ENCODE assay signal across 8 cellular contexts in genomic region chr12:111766608-111767361, GRCh38. TPM values are rescaled to one million over a fixed set of nuclear protein-coding genes. Genes with fewer than 3 reads are reported as not detected.
DNase-seq lines count a peak whose midpoint lies in the region; ATAC-seq and TF ChIP-seq lines count a peak whose summit lies in the region.

ALDH2 (plus strand) TSS chr12:111766933; CDS start chr12:111766983, 50 bp downstream.

- POLR2A ChIA-PET in CD4-positive, alpha-beta T cell (lab: Charles Lee), result no interaction called here

- H3K27ac ChIP-seq in CD4-positive, alpha-beta T cell (ENCODE audit: low read depth, low read length), result no peak within 1 kb of the TSS
- peak within 1 kb of the TSS; percentile 68 to 78 (median 77) for H3K27ac ChIP-seq in thyroid gland

- no peaks in the 10 kb centered on the region for H3K36me3 Mint-ChIP-seq in CD4-positive, alpha-beta T cell (ENCODE audit: low read depth)
- H3K36me3 Mint-ChIP-seq in natural killer cell treated with Interleukin-12 subunit alpha and Interleukin-12 subunit beta and Interleukin-15 and Interleukin-18, amount 100 ng/mL, for 72 hours, result no peaks in the 10 kb centered on the region

- H3K9me3 Mint-ChIP-seq in CD4-positive, alpha-beta T cell, result no peaks in the 10 kb centered on the region
- H3K9me3 Mint-ChIP-seq in natural killer cell treated with Interleukin-12 subunit alpha and Interleukin-12 subunit beta and Interleukin-15 and Interleukin-18, amount 100 ng/mL, for 72 hours, result no peaks in the 10 kb centered on the region

- no peak within 1 kb of the TSS for H3K27ac Mint-ChIP-seq in CD4-positive, alpha-beta T cell
- H3K27ac Mint-ChIP-seq in natural killer cell treated with Interleukin-12 subunit alpha and Interleukin-12 subunit beta and Interleukin-15 and Interleukin-18, amount 100 ng/mL, for 72 hours, result no peak within 1 kb of the TSS

- DNase-seq in CD4-positive, alpha-beta T cell, result peak in 4 of 10 experiments; percentile 5 to 38 (median 16)
- peak; percentile 57 for DNase-seq in NCI-H510A (lab: John Stamatoyannopoulos, UW)
- DNase-seq in activated gamma-delta T cell (lab: John Stamatoyannopoulos, UW), result peak; percentile 18
- peak; percentile 34 for DNase-seq in fibroblast of the conjunctiva (ENCODE audit: low read depth)
- DNase-seq in natural killer cell treated with Interleukin-12 subunit alpha and Interleukin-12 subunit beta and Interleukin-15 and Interleukin-18, amount 100 ng/mL, for 72 hours (ENCODE audit: low spot score), result no peak
- DNase-seq in thyroid gland, result peak; percentile 78

- H3K27me3 ChIP-seq in CD4-positive, alpha-beta T cell (ENCODE audit: control insufficient read depth, insufficient read depth, low read length), result peaks cover 33% of the 10 kb centered on the region
- H3K27me3 ChIP-seq in thyroid gland, result no peaks in the 10 kb centered on the region

- H3K4me1 ChIP-seq in thyroid gland, result peaks cover 22 to 31% of the 10 kb centered on the region in 2 donors

- intact Hi-C loops in CD4-positive, alpha-beta T cell (cut with DNase I, micrococcal nuclease), result no loop called here
- intact Hi-C loops in thyroid gland (cut with DNase I), result no loop called here

- 1 to 3% methylated on average over 10 to 20 of the region's 73 CpGs for WGBS in thyroid gland, 2 donors

- peak within 1 kb of the TSS; percentile 76 for H3K4me3 Mint-ChIP-seq in CD4-positive, alpha-beta T cell
- peak within 1 kb of the TSS; percentile 83 for H3K4me3 Mint-ChIP-seq in natural killer cell treated with Interleukin-12 subunit alpha and Interleukin-12 subunit beta and Interleukin-15 and Interleukin-18, amount 100 ng/mL, for 72 hours

- H3K27me3 Mint-ChIP-seq in CD4-positive, alpha-beta T cell, result peaks cover 46% of the 10 kb centered on the region
- H3K27me3 Mint-ChIP-seq in natural killer cell treated with Interleukin-12 subunit alpha and Interleukin-12 subunit beta and Interleukin-15 and Interleukin-18, amount 100 ng/mL, for 72 hours, result peaks cover 36 to 49% of the 10 kb centered on the region in 2 donors

- ATAC-seq in CD4-positive, alpha-beta T cell (ENCODE audit: poor library complexity), result peak; percentile 65
- ATAC-seq in GM21528 (IDR thresholded peaks at IDR 0.05; ENCODE audit: low FRiP score, unreplicated experiment), result peak; percentile 54
- peak; percentile 69 to 82 for ATAC-seq in natural killer cell treated with Interleukin-12 subunit alpha and Interleukin-12 subunit beta and Interleukin-15 and Interleukin-18, amount 100 ng/mL, for 72 hours
- ATAC-seq in GM21367 (IDR thresholded peaks at IDR 0.05; ENCODE audit: unreplicated experiment), result no peak

- H3K36me3 ChIP-seq in thyroid gland, result no peaks in the 10 kb centered on the region

- peak; percentile 11 to 91 for TF ChIP-seq POLR2A in thyroid gland (IDR thresholded peaks at IDR 0.05)

- CTCF ChIA-PET in CD4-positive, alpha-beta T cell (lab: Charles Lee), result interaction anchor here (1.0 kb wide), 1 partner anchor 46 kb away, joined by 3 read pairs; no protein-coding TSS in a partner anchor

- H3K4me1 Mint-ChIP-seq in CD4-positive, alpha-beta T cell (ENCODE audit: low read depth), result peaks cover 12% of the 10 kb centered on the region
- H3K4me1 Mint-ChIP-seq in natural killer cell treated with Interleukin-12 subunit alpha and Interleukin-12 subunit beta and Interleukin-15 and Interleukin-18, amount 100 ng/mL, for 72 hours (ENCODE audit: low read depth in 2 of 2), result peaks cover 11 to 16% of the 10 kb centered on the region in 2 donors

- no peak for TF ChIP-seq CTCF in CD4-positive, alpha-beta T cell (IDR thresholded peaks at IDR 0.05)
- TF ChIP-seq CTCF in thyroid gland (IDR thresholded peaks at IDR 0.05), result no peak

- no peaks in the 10 kb centered on the region for H3K9me3 ChIP-seq in CD4-positive, alpha-beta T cell (ENCODE audit: control insufficient read depth, low read length)
- no peaks in the 10 kb centered on the region for H3K9me3 ChIP-seq in thyroid gland

- peak within 1 kb of the TSS; percentile 11 to 96 (median 59) for H3K4me3 ChIP-seq in thyroid gland (replicated peaks in 1 of 3)

RNA-seq across cellular contexts. Expression of gene ALDH2, which starts in this region (rescaled TPM):
- 1 to 10 TPM; 2.0 to 2.1 TPM for total RNA-seq in CD4-positive, alpha-beta T cell
- not detected for total RNA-seq in natural killer cell treated with Interleukin-12 subunit alpha and Interleukin-12 subunit beta and Interleukin-15 and Interleukin-18, amount 100 ng/mL, for 72 hours
- 100 to 1,000 TPM in 2 of 4 donors, 10 to 100 TPM in 2; 90.7 to 112 (median 97.8) TPM for total RNA-seq in thyroid gland

Comparison
In these comparisons a context has a peak if more than half of its experiments do, and no peak if none do; other contexts are left out.
1. RNA of gene ALDH2 (total RNA-seq): 90.7 to 112 TPM in thyroid gland; 2.0 to 2.1 TPM in CD4-positive, alpha-beta T cell and not detected in natural killer cell treated with Interleukin-12 subunit alpha and Interleukin-12 subunit beta and Interleukin-15 and Interleukin-18, amount 100 ng/mL, for 72 hours; every median in the first group is over 10 times any median in the second.
2. Peak in ATAC-seq in natural killer cell treated with Interleukin-12 subunit alpha and Interleukin-12 subunit beta and Interleukin-15 and Interleukin-18, amount 100 ng/mL, for 72 hours; RNA of the gene not detected or under 1 TPM.